In genomic region chr9:88302579-88303324, GRCh38 we compare ENCODE assay signal across 19 cellular contexts.
DNase-seq lines count a peak whose midpoint lies in the region; ATAC-seq and TF ChIP-seq lines count a peak whose summit lies in the region.
"Had no signal": no experiment of that assay in that cellular context is flagged by ENCODE, and none has a peak within 500 bp of the region (broad histone marks: within the 10 kb centered on the region; RNA-seq: fewer than 3 reads in every experiment).

No MANE protein-coding gene starts in this region.

- H3K4me3 ChIP-seq in endodermal cell (ENCODE audit: low read length) (no peak overlapping the region), tibial nerve (no peak overlapping the region), hepatocyte (no peak overlapping the region)
- H3K4me3 ChIP-seq: PC-9 had no signal

- no peaks in the 10 kb centered on the region for H3K27me3 Mint-ChIP-seq in T-helper 1 cell treated with Interleukin-12 subunit alpha and Interleukin-12 subunit beta and Interleukin-4 antibody, amounts not matched to agents 30 μg/mL and 1 μg/mL, for 36 hours (ENCODE audit: low read depth)
- peaks cover 13 to 26% of the 10 kb centered on the region in 2 donors for H3K27me3 Mint-ChIP-seq in natural killer cell treated with Interleukin-12 subunit alpha and Interleukin-12 subunit beta and Interleukin-15 and Interleukin-18, amount 100 ng/mL, for 72 hours
- H3K27me3 Mint-ChIP-seq in natural killer cell (ENCODE audit: low read depth in 2 of 2): peaks cover 17 to 40% of the 10 kb centered on the region in 2 donors
- H3K27me3 Mint-ChIP-seq in endodermal cell (ENCODE audit: insufficient read depth): peaks cover 3% of the 10 kb centered on the region
- H3K27me3 Mint-ChIP-seq in stimulated activated naive B cell treated with anti-CD40 and anti-IgM and Interleukin-4, amounts not matched to agents 10 μg/mL and 1 μg/mL and 100 μg/mL, for 72 hours: peaks cover 0 to 5% of the 10 kb centered on the region in 2 donors

- H3K36me3 ChIP-seq in endodermal cell (ENCODE audit: control insufficient read depth, insufficient read depth, low read length) (no peaks in the 10 kb centered on the region), tibial nerve (no peaks in the 10 kb centered on the region), hepatocyte (replicated peaks; ENCODE audit: insufficient read depth, low read depth) (no peaks in the 10 kb centered on the region)

- intact Hi-C loops in natural killer cell (cut with micrococcal nuclease): no loop called here

- H3K27me3 ChIP-seq in endodermal cell (ENCODE audit: control insufficient read depth, insufficient read depth, low read length, poor library complexity, severe bottlenecking): no peaks in the 10 kb centered on the region
- H3K27me3 ChIP-seq in tibial nerve: no peaks in the 10 kb centered on the region
- H3K27me3 ChIP-seq in hepatocyte: no peaks in the 10 kb centered on the region

- DNase-seq in T-helper 1 cell (no peak), natural killer cell (no peak), endodermal cell (no peak), tibial nerve (ENCODE audit: low spot score in 2 of 2) (no peak), hepatocyte (ENCODE audit: low spot score) (no peak)
- no peak for DNase-seq in natural killer cell treated with Interleukin-12 subunit alpha and Interleukin-12 subunit beta and Interleukin-15 and Interleukin-18, amount 100 ng/mL, for 72 hours (ENCODE audit: low spot score)
- DNase-seq in stimulated activated naive B cell treated with anti-CD40 and anti-IgM and Interleukin-4, amounts not matched to agents 10 μg/mL and 1 μg/mL and 100 μg/mL, for 72 hours: no peak
- DNase-seq: COR-L47, DMS153, EL, KBM-7, NCI-H1092 treated with DMSO at 0.1 percent for 48 hours, NCI-H1694, NCI-H2107, NCI-H226, NCI-H526 treated with DMSO at 0.1 percent for 48 hours, PC-9 had no signal

- H3K4me1 ChIP-seq in endodermal cell (ENCODE audit: control insufficient read depth, insufficient read depth, low read length) (no peaks in the 10 kb centered on the region), tibial nerve (no peaks in the 10 kb centered on the region), hepatocyte (ENCODE audit: insufficient read depth) (no peaks in the 10 kb centered on the region)

- no peaks in the 10 kb centered on the region for H4K20me1 ChIP-seq in hepatocyte (ENCODE audit: insufficient read depth, poor library complexity, severe bottlenecking)

- no peak overlapping the region for H2AFZ ChIP-seq in hepatocyte
- H2AFZ ChIP-seq: PC-9 had no signal

- no peak overlapping the region for H3K9ac ChIP-seq in endodermal cell (ENCODE audit: extremely low read depth, low read length, poor library complexity, severe bottlenecking)

- no peak for TF ChIP-seq CTCF in natural killer cell (IDR thresholded peaks at IDR 0.05)
- peak; percentile 26 for TF ChIP-seq CTCF in endodermal cell (conservative IDR thresholded peaks at IDR 0.05)
- no peak for TF ChIP-seq CTCF in tibial nerve (IDR thresholded peaks at IDR 0.05)
- TF ChIP-seq CTCF in hepatocyte (IDR thresholded peaks at IDR 0.05; ENCODE audit: poor library complexity): no peak

- peaks cover 39% of the 10 kb centered on the region for H3K4me1 Mint-ChIP-seq in T-helper 1 cell treated with Interleukin-12 subunit alpha and Interleukin-12 subunit beta and Interleukin-4 antibody, amounts not matched to agents 30 μg/mL and 1 μg/mL, for 36 hours (ENCODE audit: low read depth)
- peaks cover 24 to 34% of the 10 kb centered on the region in 2 donors for H3K4me1 Mint-ChIP-seq in natural killer cell treated with Interleukin-12 subunit alpha and Interleukin-12 subunit beta and Interleukin-15 and Interleukin-18, amount 100 ng/mL, for 72 hours (ENCODE audit: low read depth in 2 of 2)
- H3K4me1 Mint-ChIP-seq in natural killer cell: peaks cover 0 to 11% of the 10 kb centered on the region in 2 donors
- no peaks in the 10 kb centered on the region for H3K4me1 Mint-ChIP-seq in endodermal cell
- peaks cover 30 to 43% of the 10 kb centered on the region in 2 donors for H3K4me1 Mint-ChIP-seq in stimulated activated naive B cell treated with anti-CD40 and anti-IgM and Interleukin-4, amounts not matched to agents 10 μg/mL and 1 μg/mL and 100 μg/mL, for 72 hours

- TF ChIP-seq POLR2A in tibial nerve (IDR thresholded peaks at IDR 0.05): no peak

- no peak overlapping the region for H3K4me3 Mint-ChIP-seq in T-helper 1 cell treated with Interleukin-12 subunit alpha and Interleukin-12 subunit beta and Interleukin-4 antibody, amounts not matched to agents 30 μg/mL and 1 μg/mL, for 36 hours
- peak overlapping the region; percentile 81 for H3K4me3 Mint-ChIP-seq in natural killer cell treated with Interleukin-12 subunit alpha and Interleukin-12 subunit beta and Interleukin-15 and Interleukin-18, amount 100 ng/mL, for 72 hours
- H3K4me3 Mint-ChIP-seq in natural killer cell (no peak overlapping the region), endodermal cell (no peak overlapping the region)
- peak overlapping the region in 1 of 2 donors; percentile 41 for H3K4me3 Mint-ChIP-seq in stimulated activated naive B cell treated with anti-CD40 and anti-IgM and Interleukin-4, amounts not matched to agents 10 μg/mL and 1 μg/mL and 100 μg/mL, for 72 hours

- no peak for ATAC-seq in natural killer cell treated with Interleukin-12 subunit alpha and Interleukin-12 subunit beta and Interleukin-15 and Interleukin-18, amount 100 ng/mL, for 72 hours
- ATAC-seq in natural killer cell: no peak
- peak in 1 of 2 donors; percentile 9 for ATAC-seq in stimulated activated naive B cell treated with anti-CD40 and anti-IgM and Interleukin-4, amounts not matched to agents 10 μg/mL and 1 μg/mL and 100 μg/mL, for 72 hours (replicated peaks)

- H3K79me2 ChIP-seq in hepatocyte: no peaks in the 10 kb centered on the region

- peaks cover 7% of the 10 kb centered on the region for H3K36me3 Mint-ChIP-seq in T-helper 1 cell treated with Interleukin-12 subunit alpha and Interleukin-12 subunit beta and Interleukin-4 antibody, amounts not matched to agents 30 μg/mL and 1 μg/mL, for 36 hours (ENCODE audit: low read depth)
- H3K36me3 Mint-ChIP-seq in natural killer cell treated with Interleukin-12 subunit alpha and Interleukin-12 subunit beta and Interleukin-15 and Interleukin-18, amount 100 ng/mL, for 72 hours: peaks cover 10% of the 10 kb centered on the region
- H3K36me3 Mint-ChIP-seq in natural killer cell (no peaks in the 10 kb centered on the region), endodermal cell (ENCODE audit: low read depth) (no peaks in the 10 kb centered on the region)
- peaks cover 0 to 4% of the 10 kb centered on the region in 2 donors for H3K36me3 Mint-ChIP-seq in stimulated activated naive B cell treated with anti-CD40 and anti-IgM and Interleukin-4, amounts not matched to agents 10 μg/mL and 1 μg/mL and 100 μg/mL, for 72 hours

- H3K9me3 ChIP-seq in endodermal cell (ENCODE audit: control insufficient read depth, low read length): no peaks in the 10 kb centered on the region
- H3K9me3 ChIP-seq in tibial nerve: peaks cover 0 to 10% (median 0%) of the 10 kb centered on the region in 4 donors
- no peaks in the 10 kb centered on the region for H3K9me3 ChIP-seq in hepatocyte (ENCODE audit: low read depth)

- no peak for TF ChIP-seq EP300 in tibial nerve (IDR thresholded peaks at IDR 0.05)

- no peaks in the 10 kb centered on the region for H3K9me3 Mint-ChIP-seq in T-helper 1 cell treated with Interleukin-12 subunit alpha and Interleukin-12 subunit beta and Interleukin-4 antibody, amounts not matched to agents 30 μg/mL and 1 μg/mL, for 36 hours
- H3K9me3 Mint-ChIP-seq in natural killer cell treated with Interleukin-12 subunit alpha and Interleukin-12 subunit beta and Interleukin-15 and Interleukin-18, amount 100 ng/mL, for 72 hours: no peaks in the 10 kb centered on the region
- H3K9me3 Mint-ChIP-seq in natural killer cell: no peaks in the 10 kb centered on the region
- no peaks in the 10 kb centered on the region for H3K9me3 Mint-ChIP-seq in endodermal cell
- peaks cover 0 to 6% of the 10 kb centered on the region in 2 donors for H3K9me3 Mint-ChIP-seq in stimulated activated naive B cell treated with anti-CD40 and anti-IgM and Interleukin-4, amounts not matched to agents 10 μg/mL and 1 μg/mL and 100 μg/mL, for 72 hours

- no peak overlapping the region for H3K27ac ChIP-seq in endodermal cell (ENCODE audit: low read depth, low read length)
- H3K27ac ChIP-seq in tibial nerve: no peak overlapping the region
- no peak overlapping the region for H3K27ac ChIP-seq in hepatocyte
- H3K27ac ChIP-seq: C4-2B, PC-9 had no signal

- H3K4me2 ChIP-seq in hepatocyte: no peak overlapping the region
- H3K4me2 ChIP-seq: PC-9 had no signal

- no peaks in the 10 kb centered on the region for H3K9me2 ChIP-seq in hepatocyte (replicated peaks; ENCODE audit: insufficient read depth)

- peak overlapping the region; percentile 86 for H3K27ac Mint-ChIP-seq in T-helper 1 cell treated with Interleukin-12 subunit alpha and Interleukin-12 subunit beta and Interleukin-4 antibody, amounts not matched to agents 30 μg/mL and 1 μg/mL, for 36 hours
- peak overlapping the region; percentile 11 to 81 for H3K27ac Mint-ChIP-seq in natural killer cell treated with Interleukin-12 subunit alpha and Interleukin-12 subunit beta and Interleukin-15 and Interleukin-18, amount 100 ng/mL, for 72 hours
- H3K27ac Mint-ChIP-seq in natural killer cell (no peak overlapping the region), endodermal cell (no peak overlapping the region)
- H3K27ac Mint-ChIP-seq in stimulated activated naive B cell treated with anti-CD40 and anti-IgM and Interleukin-4, amounts not matched to agents 10 μg/mL and 1 μg/mL and 100 μg/mL, for 72 hours: peak overlapping the region; percentile 85

- WGBS in endodermal cell (ENCODE audit: insufficient coverage in 1 of 2, insufficient read length in 1 of 2), 2 experiments: 93 to 94% methylated on average over 6 to 7 of the region's 7 CpGs
- WGBS in tibial nerve, 2 donors: 83% methylated on average over 7 of the region's 7 CpGs
- WGBS in hepatocyte (ENCODE audit: low lambda C conversion rate, missing lambda C conversion rate): 89% methylated on average over 7 of the region's 7 CpGs

Comparison
In these comparisons a context has a peak if more than half of its experiments do, and no peak if none do; other contexts are left out.
1. H3K27ac Mint-ChIP-seq: peak in T-helper 1 cell treated with Interleukin-12 subunit alpha and Interleukin-12 subunit beta and Interleukin-4 antibody, amounts not matched to agents 30 μg/mL and 1 μg/mL, for 36 hours (single experiment), natural killer cell treated with Interleukin-12 subunit alpha and Interleukin-12 subunit beta and Interleukin-15 and Interleukin-18, amount 100 ng/mL, for 72 hours (2 of 2) and stimulated activated naive B cell treated with anti-CD40 and anti-IgM and Interleukin-4, amounts not matched to agents 10 μg/mL and 1 μg/mL and 100 μg/mL, for 72 hours (single experiment); none in natural killer cell (0 of 2) and endodermal cell (single experiment).